Comparison of ENCODE assay signal across 22 cellular contexts in the genomic region with DNA sequence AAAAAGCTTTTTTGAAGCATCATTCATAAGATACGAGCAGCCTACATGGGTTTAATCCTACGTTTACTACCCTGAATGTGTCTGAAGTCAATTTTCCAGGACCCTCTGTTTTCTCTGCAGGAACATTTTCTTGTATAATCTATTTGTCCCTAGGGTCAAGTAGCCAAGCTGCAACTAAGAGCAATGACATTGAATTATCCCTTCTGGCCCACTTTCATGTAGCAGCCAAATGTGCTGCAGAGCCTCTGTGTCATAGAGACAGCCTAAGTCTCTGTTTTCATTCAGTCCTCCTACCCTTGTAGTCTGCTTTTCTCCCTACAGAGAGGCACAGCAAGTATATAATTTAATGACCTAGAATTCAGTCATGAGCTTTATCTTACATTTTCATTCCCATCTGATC.
"Had no signal": no experiment of that assay in that cellular context is flagged by ENCODE, and none has a peak within 500 bp of the region (broad histone marks: within the 10 kb centered on the region; RNA-seq: fewer than 3 reads in every experiment).

No MANE protein-coding gene starts in this region.

- H3K4me3 Mint-ChIP-seq: activated CD8-positive, alpha-beta T cell treated with anti-CD3 and anti-CD28 coated beads, Interleukin-2, amount 10 ng/mL, durations not matched to agents 7 days and 5 days; activated naive CD8-positive, alpha-beta T cell treated with anti-CD3 and anti-CD28 coated beads for 36 hours; effector memory CD8-positive, alpha-beta T cell; naive B cell; T-helper 2 cell treated with Interferon-gamma antibody and Interleukin-4, amounts not matched to agents 5 μg/mL and 100 μg/mL, for 36 hours had no signal

- H3K27me3 Mint-ChIP-seq: activated naive CD8-positive, alpha-beta T cell treated with anti-CD3 and anti-CD28 coated beads for 36 hours; naive B cell; progenitor cell of endocrine pancreas had no signal

- H3K9me3 Mint-ChIP-seq: activated naive CD8-positive, alpha-beta T cell treated with anti-CD3 and anti-CD28 coated beads for 36 hours; effector memory CD8-positive, alpha-beta T cell; naive B cell; T-helper 2 cell treated with Interferon-gamma antibody and Interleukin-4, amounts not matched to agents 5 μg/mL and 100 μg/mL, for 36 hours had no signal

- ATAC-seq: activated CD8-positive, alpha-beta T cell treated with anti-CD3 and anti-CD28 coated beads, Interleukin-2, amount 10 ng/mL, durations not matched to agents 7 days and 5 days; effector memory CD8-positive, alpha-beta T cell; gastroesophageal sphincter; upper lobe of right lung had no signal

- DNase-seq: activated CD4-positive, alpha-beta T cell treated with anti-CD3 and anti-CD28 coated beads for 1 hour; activated CD4-positive, alpha-beta T cell treated with anti-CD3 and anti-CD28 coated beads, Interleukin-2, amount 50 U/mL, for 1 hour; activated CD8-positive, alpha-beta T cell treated with anti-CD3 and anti-CD28 coated beads, Interleukin-2, amount 10 ng/mL, durations not matched to agents 7 days and 5 days; activated naive CD4-positive, alpha-beta T cell treated with Interleukin-2 at 50 U/mL for 16 hours; activated naive CD8-positive, alpha-beta T cell treated with anti-CD3 and anti-CD28 coated beads for 36 hours; colonic mucosa; dorsolateral prefrontal cortex; effector memory CD8-positive, alpha-beta T cell; esophagus squamous epithelium; kidney; naive B cell; retina; spleen; stimulated activated CD4-positive, alpha-beta T cell treated with anti-CD3 and anti-CD28 coated beads, Interleukin-4, amount 100 ng/mL, for 24 hours; stimulated activated naive CD4-positive, alpha-beta T cell treated with Interleukin-2 at 50 U/mL for 16 hours; thyroid gland; upper lobe of right lung; WERI-Rb-1 had no signal

- FAIRE-seq: astrocyte, kidney had no signal

- H3K36me3 Mint-ChIP-seq: activated naive CD8-positive, alpha-beta T cell treated with anti-CD3 and anti-CD28 coated beads for 36 hours; naive B cell had no signal

- H3K4me1 Mint-ChIP-seq: activated naive CD8-positive, alpha-beta T cell treated with anti-CD3 and anti-CD28 coated beads for 36 hours; naive B cell had no signal

- H3K27ac Mint-ChIP-seq: activated CD8-positive, alpha-beta T cell treated with anti-CD3 and anti-CD28 coated beads, Interleukin-2, amount 10 ng/mL, durations not matched to agents 7 days and 5 days; activated naive CD8-positive, alpha-beta T cell treated with anti-CD3 and anti-CD28 coated beads for 36 hours; effector memory CD8-positive, alpha-beta T cell; naive B cell; T-helper 2 cell treated with Interferon-gamma antibody and Interleukin-4, amounts not matched to agents 5 μg/mL and 100 μg/mL, for 36 hours had no signal
